8 cellular contexts compared by ENCODE assay signal in the genomic region with DNA sequence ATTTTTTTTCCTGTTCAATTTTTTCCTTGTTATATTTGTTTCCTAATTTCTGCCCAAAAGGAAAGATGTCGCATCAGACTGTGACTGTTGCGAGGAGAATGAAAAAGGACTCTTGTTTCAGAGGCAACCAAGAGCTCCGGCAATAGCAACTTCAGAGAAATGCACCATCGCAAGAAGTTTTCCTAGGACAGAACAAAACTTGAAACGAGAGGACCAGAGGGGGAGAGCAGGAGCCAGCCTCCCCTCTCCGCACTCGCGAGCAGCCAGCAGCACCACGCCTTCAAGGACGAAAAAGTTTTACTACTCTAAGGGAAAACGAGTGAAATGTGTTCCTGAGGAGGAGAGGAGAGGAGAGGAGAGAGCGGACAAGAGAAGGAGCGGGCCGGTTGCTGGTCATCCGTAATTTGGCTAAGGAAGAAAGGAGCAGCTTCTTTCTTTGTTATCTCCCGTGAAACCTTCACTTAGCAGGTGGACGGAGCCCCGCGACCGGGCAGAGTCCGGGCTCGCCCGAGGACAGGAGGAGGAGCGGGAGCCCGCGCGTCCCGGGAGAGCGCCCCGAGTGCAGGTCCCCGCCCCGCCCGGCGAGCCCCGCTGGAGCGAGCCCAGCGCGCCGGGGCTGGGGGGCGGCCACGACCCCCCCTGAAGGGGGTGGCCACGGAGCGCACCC. TPM values are rescaled to one million over a fixed set of nuclear protein-coding genes. Genes with fewer than 3 reads are reported as not detected.
DNase-seq lines count a peak whose midpoint lies in the region; ATAC-seq and TF ChIP-seq lines count a peak whose summit lies in the region.

No MANE protein-coding gene starts in this region.

- H3K27ac ChIP-seq in SK-N-SH (ENCODE audit: low read depth in 2 of 2, low read length in 1 of 2) (no peak overlapping the region), iPS DF 6.9 (ENCODE audit: low read length) (no peak overlapping the region), spleen (no peak overlapping the region)

- H3K4me1 ChIP-seq in SK-N-SH (ENCODE audit: control insufficient read depth in 1 of 2, insufficient read depth in 2 of 2, low read depth in 1 of 2, low read length in 1 of 2) (peaks cover 0 to 4% of the 10 kb centered on the region in 2 experiments; a peak in 1 of 4 replicates), iPS DF 6.9 (ENCODE audit: control insufficient read depth, insufficient read depth, low read length) (peaks cover 7% of the 10 kb centered on the region), spleen (peaks cover 26 to 64% (median 51%) of the 10 kb centered on the region in 6 donors)

- H3K9me2 ChIP-seq in SK-N-SH: no peaks in the 10 kb centered on the region

- H3K4me1 Mint-ChIP-seq in T-helper 17 cell: peaks cover 22% of the 10 kb centered on the region

- no peaks in the 10 kb centered on the region for H3K36me3 ChIP-seq in SK-N-SH (replicated peaks in 1 of 2; ENCODE audit: control insufficient read depth in 1 of 2, insufficient read depth in 2 of 2, low read length in 1 of 2)
- H3K36me3 ChIP-seq in iPS DF 6.9 (ENCODE audit: control insufficient read depth, insufficient read depth, low read length): no peaks in the 10 kb centered on the region
- H3K36me3 ChIP-seq in spleen: no peaks in the 10 kb centered on the region

- peak overlapping the region; percentile 24; the same call in 1 of the 2 replicates for H3K4me2 ChIP-seq in SK-N-SH

- H3K79me2 ChIP-seq in SK-N-SH (ENCODE audit: insufficient read depth): no peaks in the 10 kb centered on the region

- TF ChIP-seq CTCF in SK-N-SH (IDR thresholded peaks at IDR 0.05) (no peak), spleen (IDR thresholded peaks at IDR 0.05 in 8 of 11, conservative IDR thresholded peaks at IDR 0.05 in 3 of 11) (no peak)

- H3K27me3 ChIP-seq in SK-N-SH (ENCODE audit: insufficient read depth) (peaks cover 68% of the 10 kb centered on the region), iPS DF 6.9 (ENCODE audit: control insufficient read depth, insufficient read depth, low read length) (peaks cover 55% of the 10 kb centered on the region), spleen (replicated peaks in 1 of 7) (peaks cover 19 to 97% (median 88%) of the 10 kb centered on the region in 7 donors)

- H3K9ac ChIP-seq in SK-N-SH: no peak overlapping the region

- WGBS in SK-N-SH (ENCODE audit: low lambda C conversion rate): 6% methylated on average over 16 of the region's 43 CpGs
- no CpG with 5 or more reads among the region's 43 CpGs for WGBS in iPS DF 6.9 (ENCODE audit: insufficient coverage, insufficient read length)
- WGBS in spleen, 5 donors: 4 to 10% (median 6%) methylated on average over 34 to 43 of the region's 43 CpGs

- H2AFZ ChIP-seq in SK-N-SH (ENCODE audit: low read depth): no peak overlapping the region

- H3K4me3 Mint-ChIP-seq in T-helper 17 cell: peak overlapping the region; percentile 95

- no peak for TF ChIP-seq POLR2A in spleen (IDR thresholded peaks at IDR 0.05)

- peak overlapping the region; percentile 80 for H3K27ac Mint-ChIP-seq in T-helper 17 cell

- H3F3A ChIP-seq in SK-N-SH (replicated peaks; ENCODE audit: insufficient read depth): no peaks in the 10 kb centered on the region

- no peak for DNase-seq in SK-N-SH
- DNase-seq in T-helper 17 cell: no peak
- no peak for DNase-seq in iPS DF 6.9 (ENCODE audit: low read depth, low spot score)
- no peak for DNase-seq in spleen
- DNase-seq in SHP77 treated with DMSO at 0.1 percent for 48 hours (lab: John Stamatoyannopoulos, UW): no peak
- no peak for DNase-seq in NCI-H187 treated with DMSO at 0.1 percent for 48 hours (lab: John Stamatoyannopoulos, UW)

- H4K20me1 ChIP-seq in SK-N-SH (ENCODE audit: insufficient read depth): no peaks in the 10 kb centered on the region

- H3K4me3 ChIP-seq in SK-N-SH (ENCODE audit: low read depth in 2 of 2, low read length in 1 of 2): peak overlapping the region in 1 of 2 experiments; percentile 16; a peak in 1 of 4 replicates
- H3K4me3 ChIP-seq in iPS DF 6.9 (ENCODE audit: low read length): peak overlapping the region; percentile 13; the same call in 1 of the 2 replicates
- peak overlapping the region in 6 of 8 donors; percentile 1 to 69 (median 39) for H3K4me3 ChIP-seq in spleen

- POLR2A ChIA-PET in SK-N-SH (lab: Yijun Ruan, JAX): no interaction called here

- TF ChIP-seq EP300 in SK-N-SH (IDR thresholded peaks at IDR 0.05; ENCODE audit: borderline replicate concordance in 1 of 2, low read depth in 1 of 2, low read length in 1 of 2): no peak

- TF ChIP-seq RAD21 in SK-N-SH (IDR thresholded peaks at IDR 0.05; ENCODE audit: low read length): no peak

- CTCF ChIA-PET in SK-N-SH (lab: Yijun Ruan, JAX): interaction anchor here (0.7 to 2.0 kb wide), 2 partner anchors 10 to 896 kb away, joined by 3 to 5 read pairs; no protein-coding TSS in a partner anchor

- intact Hi-C loops in spleen (cut with DNase I; ENCODE audit: low total_unique reads): no loop called here

- no peak for ATAC-seq in SK-N-SH treated with all-trans-retinoic acid at 6 μM for 48 hours
- no peak for ATAC-seq in T-helper 17 cell
- ATAC-seq in HG03469 (IDR thresholded peaks at IDR 0.05; ENCODE audit: unreplicated experiment): no peak

- no peaks in the 10 kb centered on the region for H3K9me3 ChIP-seq in SK-N-SH
- H3K9me3 ChIP-seq in T-helper 17 cell (ENCODE audit: control insufficient read depth, low read length, poor library complexity, severe bottlenecking): no peaks in the 10 kb centered on the region
- H3K9me3 ChIP-seq in iPS DF 6.9 (ENCODE audit: control insufficient read depth, insufficient read depth, low read length): no peaks in the 10 kb centered on the region
- H3K9me3 ChIP-seq in spleen: peaks cover 0 to 6% (median 0%) of the 10 kb centered on the region in 8 donors

- peaks cover 73% of the 10 kb centered on the region for H3K27me3 Mint-ChIP-seq in T-helper 17 cell

- H3K36me3 Mint-ChIP-seq in T-helper 17 cell (ENCODE audit: low read depth): peaks cover 11% of the 10 kb centered on the region

TF ChIP-seq in SK-N-SH, 30 proteins besides CTCF, POLR2A, EP300 and RAD21:
- TF ChIP-seq YY1 (IDR thresholded peaks at IDR 0.05; ENCODE audit: low read depth) (no peak), EZH2phosphoT487 (IDR thresholded peaks at IDR 0.05; ENCODE audit: borderline replicate concordance, low read depth) (peak; percentile 87; the same call in 1 of the 2 replicates)

TF ChIP-seq in SK-N-SH treated with all-trans-retinoic acid at 6 μM for 48 hours, 23 proteins besides CTCF, POLR2A, EP300 and RAD21:
- no peak for TF ChIP-seq ZNF565 (CRISPR knock-in tag; conservative IDR thresholded peaks at IDR 0.05; ENCODE audit: low read depth)
- TF ChIP-seq CSRNP3 (CRISPR knock-in tag; IDR thresholded peaks at IDR 0.05): no peak
- no peak for TF ChIP-seq BACH2 (CRISPR knock-in tag; IDR thresholded peaks at IDR 0.05; ENCODE audit: borderline replicate concordance)
- TF ChIP-seq TOX (CRISPR knock-in tag; IDR thresholded peaks at IDR 0.05; ENCODE audit: borderline replicate concordance): no peak
- no peak for TF ChIP-seq ZNF8 (CRISPR knock-in tag; IDR thresholded peaks at IDR 0.05)
- no peak for TF ChIP-seq ZFP30 (CRISPR knock-in tag; IDR thresholded peaks at IDR 0.05)
- TF ChIP-seq ZC3H10 (CRISPR knock-in tag; IDR thresholded peaks at IDR 0.05): no peak
- no peak for TF ChIP-seq RARB (CRISPR knock-in tag; IDR thresholded peaks at IDR 0.05)
- TF ChIP-seq PPARA (CRISPR knock-in tag; IDR thresholded peaks at IDR 0.05; ENCODE audit: borderline replicate concordance): no peak
- TF ChIP-seq ZNF70 (CRISPR knock-in tag; IDR thresholded peaks at IDR 0.05): no peak
- TF ChIP-seq, protein P1, sequence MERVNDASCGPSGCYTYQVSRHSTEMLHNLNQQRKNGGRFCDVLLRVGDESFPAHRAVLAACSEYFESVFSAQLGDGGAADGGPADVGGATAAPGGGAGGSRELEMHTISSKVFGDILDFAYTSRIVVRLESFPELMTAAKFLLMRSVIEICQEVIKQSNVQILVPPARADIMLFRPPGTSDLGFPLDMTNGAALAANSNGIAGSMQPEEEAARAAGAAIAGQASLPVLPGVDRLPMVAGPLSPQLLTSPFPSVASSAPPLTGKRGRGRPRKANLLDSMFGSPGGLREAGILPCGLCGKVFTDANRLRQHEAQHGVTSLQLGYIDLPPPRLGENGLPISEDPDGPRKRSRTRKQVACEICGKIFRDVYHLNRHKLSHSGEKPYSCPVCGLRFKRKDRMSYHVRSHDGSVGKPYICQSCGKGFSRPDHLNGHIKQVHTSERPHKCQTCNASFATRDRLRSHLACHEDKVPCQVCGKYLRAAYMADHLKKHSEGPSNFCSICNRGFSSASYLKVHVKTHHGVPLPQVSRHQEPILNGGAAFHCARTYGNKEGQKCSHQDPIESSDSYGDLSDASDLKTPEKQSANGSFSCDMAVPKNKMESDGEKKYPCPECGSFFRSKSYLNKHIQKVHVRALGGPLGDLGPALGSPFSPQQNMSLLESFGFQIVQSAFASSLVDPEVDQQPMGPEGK (CRISPR knock-in tag; IDR thresholded peaks at IDR 0.05; ENCODE audit: borderline replicate concordance): no peak
- TF ChIP-seq ARNTL (CRISPR knock-in tag; IDR thresholded peaks at IDR 0.05; ENCODE audit: borderline replicate concordance, low read depth): no peak

RNA-seq across cellular contexts. Expression of gene POU3F3, which starts 0.7 kb away (rescaled TPM):
- polyA plus RNA-seq in SK-N-SH (2012; rRNA removed) (not detected in 2 replicates), spleen (not detected)
- 0.01 TPM in 1 of 2 replicates, not detected in the other for polyA plus RNA-seq in SK-N-SH (2012; cell fraction: cytosol; rRNA removed)
- polyA plus RNA-seq in SK-N-SH (2012; cell fraction: nucleus; rRNA removed): not detected in 2 replicates
- total RNA-seq in T-helper 17 cell (not detected), spleen (not detected)
